ENCODE assay signal across 9 cellular contexts in genomic region chr22:28819253-28820096, GRCh38. TPM values are rescaled to one million over a fixed set of nuclear protein-coding genes. Genes with fewer than 3 reads are reported as not detected.
DNase-seq lines count a peak whose midpoint lies in the region; ATAC-seq and TF ChIP-seq lines count a peak whose summit lies in the region.
"Had no signal": no experiment of that assay in that cellular context is flagged by ENCODE, and none has a peak within 500 bp of the region (broad histone marks: within the 10 kb centered on the region; RNA-seq: fewer than 3 reads in every experiment).

No MANE protein-coding gene starts in this region.

- POLR2A ChIA-PET in activated CD8-positive, alpha-beta T cell treated with anti-CD3 and anti-CD28 coated beads, Interleukin-2, amount 10 ng/mL, durations not matched to agents 7 days and 5 days (lab: Charles Lee) = interaction anchor here (3.3 kb wide), 1 partner anchor 19 kb away, joined by 25 read pairs; the partner anchor contains the start of gene XBP1
- POLR2A ChIA-PET in activated CD8-positive, alpha-beta T cell treated with anti-CD3 and anti-CD28 coated beads for 36 hours (lab: Charles Lee) = interaction anchor here (1.3 to 2.2 kb wide), 2 partner anchors 20 to 25 kb away, joined by 3 to 11 read pairs; no protein-coding TSS in a partner anchor

- DNase-seq in activated CD8-positive, alpha-beta T cell treated with anti-CD3 and anti-CD28 coated beads, Interleukin-2, amount 10 ng/mL, durations not matched to agents 7 days and 5 days = no peak
- no peak for DNase-seq in activated CD8-positive, alpha-beta T cell treated with anti-CD3 and anti-CD28 coated beads for 36 hours
- DNase-seq in effector CD4-positive, alpha-beta T cell = no peak
- DNase-seq in NCI-H2081 (lab: John Stamatoyannopoulos, UW) = no peak
- DNase-seq: activated CD4-positive, alpha-beta T cell treated with anti-CD3 and anti-CD28 coated beads, Interleukin-2, amount 50 U/mL, for 48 hours had no signal

- H3K4me1 ChIP-seq in esophagus (ENCODE audit: control insufficient read depth in 2 of 2, insufficient read depth in 2 of 2, low read length in 1 of 2) = peaks cover 0 to 2% of the 10 kb centered on the region in 2 donors
- peaks cover 73% of the 10 kb centered on the region for H3K4me1 ChIP-seq in thymus (ENCODE audit: control insufficient read depth, insufficient read depth, low read length)

- CTCF ChIA-PET in activated CD8-positive, alpha-beta T cell treated with anti-CD3 and anti-CD28 coated beads, Interleukin-2, amount 10 ng/mL, durations not matched to agents 7 days and 5 days (lab: Charles Lee) = interaction anchor here (0.9 to 3.8 kb wide), 8 partner anchors 8 to 218 kb away, joined by 3 to 21 read pairs (median 5); partner anchors contain the start of genes CCDC117 and XBP1
- CTCF ChIA-PET in activated CD8-positive, alpha-beta T cell treated with anti-CD3 and anti-CD28 coated beads for 36 hours (lab: Charles Lee) = interaction anchor here (0.8 to 5.2 kb wide), 5 partner anchors 10 to 219 kb away, joined by 3 to 33 read pairs (median 4); partner anchors contain the start of gene XBP1

- H3K27ac Mint-ChIP-seq in activated CD8-positive, alpha-beta T cell treated with anti-CD3 and anti-CD28 coated beads, Interleukin-2, amount 10 ng/mL, durations not matched to agents 7 days and 5 days = peak overlapping the region; percentile 81
- no peak overlapping the region for H3K27ac Mint-ChIP-seq in activated CD8-positive, alpha-beta T cell treated with anti-CD3 and anti-CD28 coated beads for 36 hours

- no peak for TF ChIP-seq CTCF in activated CD8-positive, alpha-beta T cell treated with anti-CD3 and anti-CD28 coated beads for 36 hours (IDR thresholded peaks at IDR 0.05)

- 64 to 80% methylated on average over 5 of the region's 5 CpGs for WGBS in esophagus, 2 donors
- 74% methylated on average over 5 of the region's 5 CpGs for WGBS in thymus

- H3K27me3 ChIP-seq in esophagus (ENCODE audit: control insufficient read depth in 1 of 2, insufficient read depth in 2 of 2, low read length in 2 of 2) = no peaks in the 10 kb centered on the region
- H3K27me3 ChIP-seq in thymus (ENCODE audit: control insufficient read depth, insufficient read depth) = no peaks in the 10 kb centered on the region

- no peaks in the 10 kb centered on the region for H3K9me3 Mint-ChIP-seq in activated CD8-positive, alpha-beta T cell treated with anti-CD3 and anti-CD28 coated beads, Interleukin-2, amount 10 ng/mL, durations not matched to agents 7 days and 5 days (ENCODE audit: insufficient read depth)
- no peaks in the 10 kb centered on the region for H3K9me3 Mint-ChIP-seq in activated CD8-positive, alpha-beta T cell treated with anti-CD3 and anti-CD28 coated beads for 36 hours

- H3K36me3 Mint-ChIP-seq in activated CD8-positive, alpha-beta T cell treated with anti-CD3 and anti-CD28 coated beads, Interleukin-2, amount 10 ng/mL, durations not matched to agents 7 days and 5 days (ENCODE audit: low read depth) = peaks cover 37% of the 10 kb centered on the region
- H3K36me3 Mint-ChIP-seq in activated CD8-positive, alpha-beta T cell treated with anti-CD3 and anti-CD28 coated beads for 36 hours (ENCODE audit: low read depth) = peaks cover 17% of the 10 kb centered on the region

- no peaks in the 10 kb centered on the region for H3K27me3 Mint-ChIP-seq in activated CD8-positive, alpha-beta T cell treated with anti-CD3 and anti-CD28 coated beads, Interleukin-2, amount 10 ng/mL, durations not matched to agents 7 days and 5 days (ENCODE audit: low read depth)
- H3K27me3 Mint-ChIP-seq in activated CD8-positive, alpha-beta T cell treated with anti-CD3 and anti-CD28 coated beads for 36 hours = no peaks in the 10 kb centered on the region

- H3K27ac ChIP-seq in esophagus (ENCODE audit: low read depth in 2 of 2, low read length in 1 of 2) (peak overlapping the region; percentile 89 to 93), thymus (ENCODE audit: low read depth) (peak overlapping the region; percentile 64)

- intact Hi-C loops in activated CD8-positive, alpha-beta T cell treated with anti-CD3 and anti-CD28 coated beads for 36 hours (cut with micrococcal nuclease) = no loop called here

- H3K4me3 Mint-ChIP-seq in activated CD8-positive, alpha-beta T cell treated with anti-CD3 and anti-CD28 coated beads, Interleukin-2, amount 10 ng/mL, durations not matched to agents 7 days and 5 days = no peak overlapping the region
- H3K4me3 Mint-ChIP-seq in activated CD8-positive, alpha-beta T cell treated with anti-CD3 and anti-CD28 coated beads for 36 hours = no peak overlapping the region

- no peak for ATAC-seq in activated CD8-positive, alpha-beta T cell treated with anti-CD3 and anti-CD28 coated beads, Interleukin-2, amount 10 ng/mL, durations not matched to agents 7 days and 5 days
- ATAC-seq in activated CD8-positive, alpha-beta T cell treated with anti-CD3 and anti-CD28 coated beads for 36 hours = no peak
- ATAC-seq in HG03175 (IDR thresholded peaks at IDR 0.05; ENCODE audit: unreplicated experiment) = peak; percentile 68
- no peak for ATAC-seq in GM18870 (IDR thresholded peaks at IDR 0.05; ENCODE audit: unreplicated experiment)

- peaks cover 79% of the 10 kb centered on the region for H3K4me1 Mint-ChIP-seq in activated CD8-positive, alpha-beta T cell treated with anti-CD3 and anti-CD28 coated beads, Interleukin-2, amount 10 ng/mL, durations not matched to agents 7 days and 5 days (ENCODE audit: low read depth)
- peaks cover 53% of the 10 kb centered on the region for H3K4me1 Mint-ChIP-seq in activated CD8-positive, alpha-beta T cell treated with anti-CD3 and anti-CD28 coated beads for 36 hours (ENCODE audit: low read depth)

- no peak overlapping the region for H3K4me3 ChIP-seq in esophagus (ENCODE audit: low read depth in 1 of 2, low read length in 2 of 2)
- H3K4me3 ChIP-seq in thymus (ENCODE audit: low read length) = no peak overlapping the region

- H3K36me3 ChIP-seq in esophagus (ENCODE audit: control insufficient read depth in 2 of 2, insufficient read depth in 2 of 2, low read length in 1 of 2) = no peaks in the 10 kb centered on the region
- no peaks in the 10 kb centered on the region for H3K36me3 ChIP-seq in thymus (ENCODE audit: control insufficient read depth, insufficient read depth)

- H3K9me3 ChIP-seq in esophagus (ENCODE audit: control insufficient read depth in 2 of 2, insufficient read depth in 1 of 2, low read depth in 1 of 2, low read length in 1 of 2) = no peaks in the 10 kb centered on the region
- H3K9me3 ChIP-seq in thymus (ENCODE audit: control insufficient read depth) = no peaks in the 10 kb centered on the region

RNA-seq across cellular contexts. Expression of gene XBP1, which starts 19.1 kb away (rescaled TPM):
- 100 to 1,000 TPM; 220 to 229 TPM for total RNA-seq in activated CD8-positive, alpha-beta T cell treated with anti-CD3 and anti-CD28 coated beads, Interleukin-2, amount 10 ng/mL, durations not matched to agents 7 days and 5 days
- 100 to 1,000 TPM; 102 to 103 TPM for total RNA-seq in activated CD8-positive, alpha-beta T cell treated with anti-CD3 and anti-CD28 coated beads for 36 hours
- polyA plus RNA-seq in esophagus (10 to 100 TPM; 30.5 to 84.1 TPM), thymus (113 TPM)

RNA-seq across cellular contexts. Expression of gene CCDC117, which starts 47.0 kb away (rescaled TPM):
- 10 to 100 TPM; 36.7 to 40.0 TPM for total RNA-seq in activated CD8-positive, alpha-beta T cell treated with anti-CD3 and anti-CD28 coated beads, Interleukin-2, amount 10 ng/mL, durations not matched to agents 7 days and 5 days
- total RNA-seq in activated CD8-positive, alpha-beta T cell treated with anti-CD3 and anti-CD28 coated beads for 36 hours = 10 to 100 TPM; 25.5 to 26.2 TPM
- polyA plus RNA-seq in esophagus (1 to 10 TPM; 4.8 to 7.5 TPM), thymus (18.8 TPM)
